In the genomic region with DNA sequence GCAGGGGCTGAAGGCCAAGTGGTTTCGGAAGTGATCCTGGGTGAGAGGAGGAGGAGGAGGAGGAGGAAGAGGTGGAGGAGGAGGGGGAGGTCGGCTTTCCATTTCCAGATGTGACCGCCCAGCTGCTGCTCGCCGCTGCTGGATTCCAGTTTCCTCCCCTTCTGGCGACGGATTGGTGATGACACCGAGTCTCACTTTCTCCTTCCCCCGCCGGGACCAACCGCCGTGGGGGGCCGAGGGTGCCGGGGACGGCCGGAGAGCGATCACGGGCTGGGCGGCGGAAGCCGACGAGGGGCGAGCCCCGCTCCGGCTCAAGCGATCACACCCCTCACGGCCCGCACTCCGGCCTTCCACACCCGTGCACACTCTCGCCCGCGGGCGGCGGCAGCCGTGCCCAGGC, we compare ENCODE assay signal across 9 cellular contexts. TPM values are rescaled to one million over a fixed set of nuclear protein-coding genes. Genes with fewer than 3 reads are reported as not detected.
DNase-seq lines count a peak whose midpoint lies in the region; ATAC-seq and TF ChIP-seq lines count a peak whose summit lies in the region.
"Not testable (repeated sequence)": the region's sequence is repeated elsewhere in the genome, so short reads cannot be mapped to it uniquely, and the experiment has no call there.
"Had no signal": no experiment of that assay in that cellular context is flagged by ENCODE, and none has a peak within 500 bp of the region (broad histone marks: within the 10 kb centered on the region; RNA-seq: fewer than 3 reads in every experiment).

No MANE protein-coding gene starts in this region.

- H3K4me3 ChIP-seq in OCI-LY7 (ENCODE audit: low read depth, low read length, poor library complexity, severe bottlenecking), result peak overlapping the region; percentile 65
- peak overlapping the region; percentile 16 for H3K4me3 ChIP-seq in mucosa of descending colon

- not testable (repeated sequence) for H3K9me3 Mint-ChIP-seq in activated CD4-positive, alpha-beta memory T cell treated with anti-CD3 and anti-CD28 coated beads for 36 hours

- intact Hi-C loops in OCI-LY7 (cut with micrococcal nuclease; ENCODE audit: unreplicated experiment); activated CD4-positive, alpha-beta memory T cell treated with anti-CD3 and anti-CD28 coated beads for 36 hours (cut with micrococcal nuclease); mucosa of descending colon (cut with DNase I, micrococcal nuclease): not testable (repeated sequence)

- not testable (repeated sequence) for ATAC-seq in mucosa of descending colon

- not testable (repeated sequence) for H2AFZ ChIP-seq in OCI-LY7 (ENCODE audit: low read length)

- not testable (repeated sequence) for BruUV-seq in OCI-LY7 (replicated peaks; lab: Mats Ljungman, UMichigan)

- not testable (repeated sequence) for H3K9me2 ChIP-seq in OCI-LY7 (ENCODE audit: insufficient read depth, low read length)

- H3K27ac ChIP-seq in OCI-LY7 (ENCODE audit: low read depth, low read length, poor library complexity, severe bottlenecking), result peak overlapping the region; percentile 53

- peak overlapping the region; percentile 84 for H3K27ac Mint-ChIP-seq in activated CD4-positive, alpha-beta memory T cell treated with anti-CD3 and anti-CD28 coated beads for 36 hours

- in situ Hi-C loops in T47D (cut with HindIII; ENCODE audit: low pct_unique_long_range_greater_than_20kb, low sequenced_read_pairs), result not testable (repeated sequence)

- peak; percentile 9 for DNase-seq in AG08395 (ENCODE audit: low spot score)
- DNase-seq in H4 (ENCODE audit: low spot score), result peak; percentile 2
- peak; percentile 62 for DNase-seq in OCI-LY7 (ENCODE audit: low spot score)
- DNase-seq in activated CD4-positive, alpha-beta memory T cell treated with anti-CD3 and anti-CD28 coated beads for 36 hours, result peak; percentile 71
- DNase-seq in T47D (ENCODE audit: low read depth in 1 of 2, low spot score in 1 of 2), result peak; percentile 37 to 45
- DNase-seq in glomerular visceral epithelial cell (ENCODE audit: extremely low spot score), result peak; percentile 47
- DNase-seq in mucosa of descending colon, result peak; percentile 49 to 80 (median 78)
- peak; percentile 32 for DNase-seq in stimulated activated CD4-positive, alpha-beta T cell treated with anti-CD3 and anti-CD28 coated beads, Interleukin-1b, Interleukin-23, amount 100 ng/mL, for 48 hours

- not testable (repeated sequence) for H3K9me3 ChIP-seq in OCI-LY7 (ENCODE audit: low read length); mucosa of descending colon

- not testable (repeated sequence) for H3K36me3 ChIP-seq in OCI-LY7 (ENCODE audit: insufficient read depth, low read length); mucosa of descending colon (ENCODE audit: low read depth)

- not testable (repeated sequence) for TF ChIP-seq CTCF in OCI-LY7 (conservative IDR thresholded peaks at IDR 0.05; ENCODE audit: low read length); mucosa of descending colon (IDR thresholded peaks at IDR 0.05)

- H3K27me3 Mint-ChIP-seq in activated CD4-positive, alpha-beta memory T cell treated with anti-CD3 and anti-CD28 coated beads for 36 hours, result not testable (repeated sequence)

- not testable (repeated sequence) for H3K79me2 ChIP-seq in OCI-LY7 (ENCODE audit: insufficient read depth, low read depth, low read length)

- CTCF ChIA-PET in OCI-LY7 (lab: Charles Lee; ENCODE audit: unreplicated experiment); activated CD4-positive, alpha-beta memory T cell treated with anti-CD3 and anti-CD28 coated beads for 36 hours (lab: Charles Lee): not testable (repeated sequence)

- peak overlapping the region; percentile 77 for H3K4me3 Mint-ChIP-seq in activated CD4-positive, alpha-beta memory T cell treated with anti-CD3 and anti-CD28 coated beads for 36 hours

- H3K36me3 Mint-ChIP-seq in activated CD4-positive, alpha-beta memory T cell treated with anti-CD3 and anti-CD28 coated beads for 36 hours, result not testable (repeated sequence)

- not testable (repeated sequence) for H4K20me1 ChIP-seq in OCI-LY7 (ENCODE audit: insufficient read depth, low read length)

- not testable (repeated sequence) for H3K4me1 Mint-ChIP-seq in activated CD4-positive, alpha-beta memory T cell treated with anti-CD3 and anti-CD28 coated beads for 36 hours (ENCODE audit: low read depth)

- peak overlapping the region; percentile 33 for H3K4me2 ChIP-seq in OCI-LY7 (ENCODE audit: low read length)

- H3K4me1 ChIP-seq in OCI-LY7 (ENCODE audit: insufficient read depth, low read length, poor library complexity, severe bottlenecking); mucosa of descending colon (ENCODE audit: low read depth): not testable (repeated sequence)

- POLR2A ChIA-PET in OCI-LY7 (lab: Charles Lee); activated CD4-positive, alpha-beta memory T cell treated with anti-CD3 and anti-CD28 coated beads for 36 hours (lab: Charles Lee): not testable (repeated sequence)

RNA-seq across cellular contexts. Expression of a gene that starts 26.1 kb away (rescaled TPM):
- not detected in 2 replicates for total RNA-seq in H4 (2014; rRNA removed; shearing (Covaris generic))
- total RNA-seq in OCI-LY7 (2014; rRNA removed; shearing (Covaris generic)), result not detected in 2 replicates
- total RNA-seq in OCI-LY7 (2022), result not detected in 2 replicates
- total RNA-seq in activated CD4-positive, alpha-beta memory T cell treated with anti-CD3 and anti-CD28 coated beads for 36 hours, result not detected
- not detected for total RNA-seq in mucosa of descending colon
- total RNA-seq: activated CD8-positive, alpha-beta memory T cell treated with anti-CD3 and anti-CD28 coated beads for 36 hours had no signal

Comparison
In these comparisons a context has a peak if more than half of its experiments do, and no peak if none do; other contexts are left out.
1. DNase-seq: peak in every context shown above with its lines; median percentile 78 in mucosa of descending colon; 71 in activated CD4-positive, alpha-beta memory T cell treated with anti-CD3 and anti-CD28 coated beads for 36 hours; 62 in OCI-LY7; 47 in glomerular visceral epithelial cell; 41 in T47D; 32 in stimulated activated CD4-positive, alpha-beta T cell treated with anti-CD3 and anti-CD28 coated beads, Interleukin-1b, Interleukin-23, amount 100 ng/mL, for 48 hours; 9 in AG08395; 2 in H4.